ENCODE assay signal across 8 cellular contexts in the genomic region with DNA sequence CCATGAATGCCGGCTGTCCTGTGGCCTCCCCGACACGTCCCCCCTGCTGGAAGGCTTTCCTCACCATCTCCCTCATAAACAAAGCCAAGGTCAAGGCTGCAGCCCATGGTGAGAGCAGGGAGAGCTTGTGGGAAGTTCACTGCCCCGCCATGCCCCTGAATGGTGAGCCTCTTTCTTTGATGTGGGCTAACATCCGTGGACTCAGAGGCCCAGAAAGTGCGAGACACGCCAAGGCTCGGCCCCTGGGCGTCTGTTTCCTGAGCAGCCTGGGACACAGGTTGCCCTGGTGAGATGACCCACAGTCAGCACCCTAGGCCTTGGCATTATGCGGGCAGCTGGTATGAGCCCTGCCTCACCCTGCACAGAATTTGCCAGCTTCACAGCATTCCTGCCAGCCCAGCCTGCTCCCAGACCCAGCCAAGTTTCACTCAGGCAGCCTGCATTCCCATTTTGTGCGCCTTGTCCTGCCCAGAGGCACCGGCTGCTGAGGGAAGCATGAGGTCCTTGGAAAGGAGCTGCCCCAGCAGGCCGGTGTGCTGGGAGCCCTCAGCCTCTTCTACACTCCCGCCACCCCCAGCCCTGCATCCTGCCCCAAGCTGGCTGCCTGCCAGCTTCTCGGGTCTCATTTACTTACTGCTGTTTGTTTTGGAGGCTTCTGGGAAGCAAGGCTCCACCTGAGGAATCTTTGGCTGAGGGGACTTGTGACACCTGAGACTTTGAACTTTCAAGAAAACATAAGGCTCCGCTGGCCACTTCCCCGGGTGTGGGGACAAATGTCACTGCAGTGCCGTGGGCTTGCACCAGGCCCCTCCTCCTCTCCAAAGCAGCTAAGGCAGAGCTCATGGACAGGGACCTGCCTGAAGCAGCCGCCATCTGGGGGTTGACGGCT. TPM values are rescaled to one million over a fixed set of nuclear protein-coding genes. Genes with fewer than 3 reads are reported as not detected.
A peak's percentile ranks its signal among the peaks of the same experiment; 100 is the strongest.
DNase-seq lines count a peak whose midpoint lies in the region; ATAC-seq and TF ChIP-seq lines count a peak whose summit lies in the region.

No MANE protein-coding gene starts in this region.

- peaks cover 4% of the 10 kb centered on the region for H3K27me3 Mint-ChIP-seq in activated CD4-positive, alpha-beta T cell treated with anti-CD3 and anti-CD28 coated beads, Interleukin-2, amount 10 ng/mL, durations not matched to agents 7 days and 5 days
- H3K27me3 Mint-ChIP-seq in activated CD4-positive, alpha-beta T cell treated with anti-CD3 and anti-CD28 coated beads, Interleukin-2, amount 10 ng/mL, durations not matched to agents 24 days and 14 days: peaks cover 14% of the 10 kb centered on the region
- H3K27me3 Mint-ChIP-seq in H9 (ENCODE audit: low read depth): no peaks in the 10 kb centered on the region; the same call in 1 of the 2 replicates

- no peak overlapping the region for H4K5ac ChIP-seq in H9 (ENCODE audit: insufficient read length, low read depth, low read length)

- H3K27ac Mint-ChIP-seq in activated CD4-positive, alpha-beta T cell treated with anti-CD3 and anti-CD28 coated beads, Interleukin-2, amount 10 ng/mL, durations not matched to agents 7 days and 5 days: no peak overlapping the region
- no peak overlapping the region for H3K27ac Mint-ChIP-seq in activated CD4-positive, alpha-beta T cell treated with anti-CD3 and anti-CD28 coated beads, Interleukin-2, amount 10 ng/mL, durations not matched to agents 24 days and 14 days
- no peak overlapping the region for H3K27ac Mint-ChIP-seq in H9

- H4K91ac ChIP-seq in neuronal stem cell (ENCODE audit: low read depth, low read length, poor library complexity) (no peak overlapping the region), H9 (ENCODE audit: insufficient read length, low read depth, low read length) (no peak overlapping the region)

- peak; percentile 24 for DNase-seq in activated CD4-positive, alpha-beta T cell treated with anti-CD3 and anti-CD28 coated beads, Interleukin-2, amount 10 ng/mL, durations not matched to agents 7 days and 5 days
- DNase-seq in activated CD4-positive, alpha-beta T cell treated with anti-CD3 and anti-CD28 coated beads, Interleukin-2, amount 10 ng/mL, durations not matched to agents 24 days and 14 days: no peak
- DNase-seq in Peyer's patch (peak in 2 of 3 donors; percentile 62 to 77), neuronal stem cell (ENCODE audit: low spot score) (no peak), H9 (no peak)
- no peak for DNase-seq in activated CD4-positive, alpha-beta T cell treated with anti-CD3 and anti-CD28 coated beads for 48 hours

- no peak for ATAC-seq in GM21515 (IDR thresholded peaks at IDR 0.05; ENCODE audit: unreplicated experiment)

- intact Hi-C loops in activated CD4-positive, alpha-beta T cell treated with anti-CD3 and anti-CD28 coated beads, Interleukin-2, amount 10 ng/mL, durations not matched to agents 24 days and 14 days (cut with micrococcal nuclease): no loop called here

- no peak overlapping the region for H3K56ac ChIP-seq in H9 (ENCODE audit: insufficient read length, low read depth, low read length)

- H3K4ac ChIP-seq in neuronal stem cell (ENCODE audit: low read length) (no peak overlapping the region), H9 (ENCODE audit: low read depth, low read length) (no peak overlapping the region)

- no peaks in the 10 kb centered on the region for H4K20me1 ChIP-seq in H9 (ENCODE audit: control insufficient read depth, insufficient read depth, insufficient read length)

- H3K4me3 ChIP-seq in Peyer's patch (no peak overlapping the region), duodenal mucosa (ENCODE audit: low read depth in 1 of 2, low read length in 2 of 2) (peak overlapping the region in 1 of 2 donors; percentile 36), neuronal stem cell (ENCODE audit: low read length in 2 of 2) (no peak overlapping the region)

- no peaks in the 10 kb centered on the region for H3K23me2 ChIP-seq in H9 (ENCODE audit: insufficient read length, low read depth, low read length, poor library complexity, severe bottlenecking)

- POLR2A ChIA-PET in activated CD4-positive, alpha-beta T cell treated with anti-CD3 and anti-CD28 coated beads, Interleukin-2, amount 10 ng/mL, durations not matched to agents 7 days and 5 days (lab: Charles Lee): no interaction called here

- H2AK5ac ChIP-seq in neuronal stem cell (ENCODE audit: low read depth, low read length) (peak overlapping the region; percentile 54), H9 (ENCODE audit: insufficient read length, low read length) (no peak overlapping the region)

- H2BK20ac ChIP-seq in H9 (ENCODE audit: low read depth, low read length, poor library complexity, severe bottlenecking): no peak overlapping the region

- no peak overlapping the region for H3K23ac ChIP-seq in neuronal stem cell (ENCODE audit: low read depth, low read length, poor library complexity)
- H3K23ac ChIP-seq in H9 (ENCODE audit: insufficient read length, low read depth, low read length): no peak overlapping the region

- TF ChIP-seq CTCF in Peyer's patch (IDR thresholded peaks at IDR 0.05) (peak in 1 of 6 experiments; percentile 14), H9 (conservative IDR thresholded peaks at IDR 0.05) (no peak)

- H2BK12ac ChIP-seq in neuronal stem cell (ENCODE audit: low read length) (no peak overlapping the region), H9 (ENCODE audit: insufficient read length, low read depth, low read length) (no peak overlapping the region)

- no peaks in the 10 kb centered on the region for H3K36me3 ChIP-seq in Peyer's patch
- no peaks in the 10 kb centered on the region for H3K36me3 ChIP-seq in duodenal mucosa (ENCODE audit: control insufficient read depth in 1 of 2, insufficient read depth in 2 of 2, low read length in 2 of 2)
- no peaks in the 10 kb centered on the region for H3K36me3 ChIP-seq in neuronal stem cell (replicated peaks in 1 of 2; ENCODE audit: control insufficient read depth in 2 of 2, insufficient read depth in 2 of 2, low read length in 2 of 2)

- H3K9me3 ChIP-seq in Peyer's patch (no peaks in the 10 kb centered on the region), duodenal mucosa (ENCODE audit: control insufficient read depth in 1 of 2, low read length in 2 of 2) (no peaks in the 10 kb centered on the region), neuronal stem cell (replicated peaks in 1 of 2; ENCODE audit: control insufficient read depth in 2 of 2, insufficient read depth in 1 of 2, low read depth in 1 of 2, low read length in 2 of 2) (no peaks in the 10 kb centered on the region), H9 (ENCODE audit: control insufficient read depth, low read depth, low read length) (no peaks in the 10 kb centered on the region)

- H3K9me3 Mint-ChIP-seq in activated CD4-positive, alpha-beta T cell treated with anti-CD3 and anti-CD28 coated beads, Interleukin-2, amount 10 ng/mL, durations not matched to agents 7 days and 5 days: no peaks in the 10 kb centered on the region
- no peaks in the 10 kb centered on the region for H3K9me3 Mint-ChIP-seq in activated CD4-positive, alpha-beta T cell treated with anti-CD3 and anti-CD28 coated beads, Interleukin-2, amount 10 ng/mL, durations not matched to agents 24 days and 14 days
- no peaks in the 10 kb centered on the region for H3K9me3 Mint-ChIP-seq in H9

- H3K27ac ChIP-seq in Peyer's patch (peak overlapping the region in 3 of 4 donors; percentile 1 to 78 (median 14)), duodenal mucosa (ENCODE audit: low read depth, low read length) (peak overlapping the region; percentile 55), neuronal stem cell (replicated peaks; ENCODE audit: low read length) (no peak overlapping the region), H9 (ENCODE audit: insufficient read length, low read depth, low read length) (no peak overlapping the region)

- H3K18ac ChIP-seq in neuronal stem cell (ENCODE audit: low read length): peak overlapping the region; percentile 52
- no peak overlapping the region for H3K18ac ChIP-seq in H9 (ENCODE audit: insufficient read length, low read depth, low read length)

- TF ChIP-seq POLR2A in Peyer's patch (IDR thresholded peaks at IDR 0.05): no peak

- no peaks in the 10 kb centered on the region for H3K79me1 ChIP-seq in neuronal stem cell (ENCODE audit: low read depth, low read length)
- H3K79me1 ChIP-seq in H9 (ENCODE audit: insufficient read depth, low read depth, low read length, poor library complexity, severe bottlenecking): no peaks in the 10 kb centered on the region

- peaks cover 13% of the 10 kb centered on the region for H3K4me1 Mint-ChIP-seq in activated CD4-positive, alpha-beta T cell treated with anti-CD3 and anti-CD28 coated beads, Interleukin-2, amount 10 ng/mL, durations not matched to agents 7 days and 5 days
- H3K4me1 Mint-ChIP-seq in activated CD4-positive, alpha-beta T cell treated with anti-CD3 and anti-CD28 coated beads, Interleukin-2, amount 10 ng/mL, durations not matched to agents 24 days and 14 days: peaks cover 4% of the 10 kb centered on the region
- peaks cover 12 to 17% of the 10 kb centered on the region in 2 experiments for H3K4me1 Mint-ChIP-seq in H9

- no peak overlapping the region for H3K4me2 ChIP-seq in neuronal stem cell (ENCODE audit: insufficient read depth, low read length, poor library complexity, severe bottlenecking)
- no peak overlapping the region for H3K4me2 ChIP-seq in H9 (ENCODE audit: insufficient read depth, insufficient read length, low read length)

- H2AFZ ChIP-seq in neuronal stem cell (ENCODE audit: low read length) (peak overlapping the region; percentile 64), H9 (ENCODE audit: low read length) (no peak overlapping the region)

- H3K36me3 Mint-ChIP-seq in activated CD4-positive, alpha-beta T cell treated with anti-CD3 and anti-CD28 coated beads, Interleukin-2, amount 10 ng/mL, durations not matched to agents 7 days and 5 days (ENCODE audit: low read depth): no peaks in the 10 kb centered on the region
- no peaks in the 10 kb centered on the region for H3K36me3 Mint-ChIP-seq in activated CD4-positive, alpha-beta T cell treated with anti-CD3 and anti-CD28 coated beads, Interleukin-2, amount 10 ng/mL, durations not matched to agents 24 days and 14 days (ENCODE audit: low read depth)
- no peaks in the 10 kb centered on the region for H3K36me3 Mint-ChIP-seq in H9 (ENCODE audit: insufficient read depth in 1 of 3, low read depth in 3 of 3)

- CTCF ChIA-PET in activated CD4-positive, alpha-beta T cell treated with anti-CD3 and anti-CD28 coated beads, Interleukin-2, amount 10 ng/mL, durations not matched to agents 7 days and 5 days (lab: Charles Lee): interaction anchor here (0.6 to 1.5 kb wide), 7 partner anchors 10 to 1343 kb away, joined by 3 read pairs; no protein-coding TSS in a partner anchor

- H3K79me2 ChIP-seq in H9 (ENCODE audit: insufficient read depth, low read length): no peaks in the 10 kb centered on the region

- no peak overlapping the region for H4K8ac ChIP-seq in neuronal stem cell (ENCODE audit: low read depth, low read length)
- no peak overlapping the region for H4K8ac ChIP-seq in H9 (replicated peaks; ENCODE audit: insufficient read length, low read depth, low read length)

- WGBS in neuronal stem cell (ENCODE audit: extremely low coverage in 2 of 2, insufficient read length in 2 of 2, insufficient replicate concordance in 1 of 2), 2 donors: no CpG with 5 or more reads among the region's 20 CpGs
- WGBS in H9 (ENCODE audit: extremely low coverage, insufficient read length, low lambda C conversion rate): no CpG with 5 or more reads among the region's 20 CpGs

- no peaks in the 10 kb centered on the region for H3K27me3 ChIP-seq in Peyer's patch
- H3K27me3 ChIP-seq in duodenal mucosa (ENCODE audit: control insufficient read depth in 1 of 2, insufficient read depth in 2 of 2, low read length in 2 of 2): no peaks in the 10 kb centered on the region
- H3K27me3 ChIP-seq in neuronal stem cell (ENCODE audit: control insufficient read depth in 3 of 3, insufficient read depth in 3 of 3, low read depth in 1 of 3, low read length in 3 of 3): peaks cover 0 to 23% (median 0%) of the 10 kb centered on the region in 3 experiments
- H3K27me3 ChIP-seq in H9 (ENCODE audit: insufficient read depth, low read length): no peaks in the 10 kb centered on the region

- H3K14ac ChIP-seq in neuronal stem cell (ENCODE audit: low read length) (no peak overlapping the region), H9 (ENCODE audit: insufficient read depth, low read length) (no peak overlapping the region; the same call in 1 of the 2 replicates)

- H2BK15ac ChIP-seq in neuronal stem cell (ENCODE audit: low read length) (no peak overlapping the region), H9 (ENCODE audit: low read depth, low read length) (no peak overlapping the region)

- peaks cover 0 to 19% (median 0%) of the 10 kb centered on the region in 4 donors for H3K4me1 ChIP-seq in Peyer's patch
- peaks cover 29 to 35% of the 10 kb centered on the region in 2 donors for H3K4me1 ChIP-seq in duodenal mucosa (ENCODE audit: control insufficient read depth in 1 of 2, insufficient read depth in 2 of 2, low read length in 2 of 2)
- H3K4me1 ChIP-seq in neuronal stem cell (ENCODE audit: control insufficient read depth in 2 of 2, insufficient read depth in 1 of 2, low read depth in 1 of 2, low read length in 2 of 2): peaks cover 0 to 10% of the 10 kb centered on the region in 2 donors
- H3K4me1 ChIP-seq in H9 (ENCODE audit: insufficient read depth, low read length): no peaks in the 10 kb centered on the region

- no peak overlapping the region for H3T11ph ChIP-seq in H9 (ENCODE audit: low read length)

- H2BK5ac ChIP-seq in neuronal stem cell (ENCODE audit: low read length) (peak overlapping the region; percentile 19), H9 (ENCODE audit: insufficient read length, low read length) (no peak overlapping the region)

- H2BK120ac ChIP-seq in neuronal stem cell (ENCODE audit: low read depth, low read length) (no peak overlapping the region), H9 (ENCODE audit: low read depth, low read length, poor library complexity, severe bottlenecking) (no peak overlapping the region)

- no peak overlapping the region for H3K4me3 Mint-ChIP-seq in activated CD4-positive, alpha-beta T cell treated with anti-CD3 and anti-CD28 coated beads, Interleukin-2, amount 10 ng/mL, durations not matched to agents 7 days and 5 days
- H3K4me3 Mint-ChIP-seq in activated CD4-positive, alpha-beta T cell treated with anti-CD3 and anti-CD28 coated beads, Interleukin-2, amount 10 ng/mL, durations not matched to agents 24 days and 14 days: no peak overlapping the region
- H3K4me3 Mint-ChIP-seq in H9: no peak overlapping the region

- H3K9ac ChIP-seq in duodenal mucosa (ENCODE audit: low read depth in 1 of 2, low read length in 2 of 2) (peak overlapping the region; percentile 51 to 52), neuronal stem cell (ENCODE audit: low read depth, low read length, poor library complexity) (no peak overlapping the region), H9 (ENCODE audit: extremely low read depth, insufficient read length, low read length) (no peak overlapping the region)

RNA-seq across cellular contexts. Expression of a gene that starts 31.9 kb away (rescaled TPM):
- total RNA-seq in activated CD4-positive, alpha-beta T cell treated with anti-CD3 and anti-CD28 coated beads, Interleukin-2, amount 10 ng/mL, durations not matched to agents 7 days and 5 days: 10 to 100 TPM; 49.0 to 51.9 TPM
- total RNA-seq in activated CD4-positive, alpha-beta T cell treated with anti-CD3 and anti-CD28 coated beads, Interleukin-2, amount 10 ng/mL, durations not matched to agents 24 days and 14 days: 18.0 and 18.2 TPM in 2 replicates
- total RNA-seq in Peyer's patch: 10 to 100 TPM in 1 of 4 donors, 1 to 10 TPM in 3; 1.7 to 14.9 (median 5.8) TPM
- 35.5 TPM for polyA plus RNA-seq in neuronal stem cell (2013, experiment 1 of 2)
- 36.7 TPM for polyA plus RNA-seq in neuronal stem cell (2013, experiment 2 of 2)
- total RNA-seq in H9 (2021): 16.7 and 17.6 TPM in 2 replicates

Comparison
In these comparisons a context has a peak if more than half of its experiments do, and no peak if none do; other contexts are left out.
1. DNase-seq: peak in activated CD4-positive, alpha-beta T cell treated with anti-CD3 and anti-CD28 coated beads, Interleukin-2, amount 10 ng/mL, durations not matched to agents 7 days and 5 days (single experiment) and Peyer's patch (2 of 3); none in activated CD4-positive, alpha-beta T cell treated with anti-CD3 and anti-CD28 coated beads, Interleukin-2, amount 10 ng/mL, durations not matched to agents 24 days and 14 days (single experiment), neuronal stem cell (single experiment), activated CD4-positive, alpha-beta T cell treated with anti-CD3 and anti-CD28 coated beads for 48 hours (single experiment) and H9 (single experiment).
2. H3K27ac ChIP-seq: peak in Peyer's patch (3 of 4) and duodenal mucosa (single experiment); none in neuronal stem cell (single experiment) and H9 (single experiment).
3. H3K9ac ChIP-seq: peak in duodenal mucosa (2 of 2); none in neuronal stem cell (single experiment) and H9 (single experiment).